24 cellular contexts compared by ENCODE assay signal in the genomic region with DNA sequence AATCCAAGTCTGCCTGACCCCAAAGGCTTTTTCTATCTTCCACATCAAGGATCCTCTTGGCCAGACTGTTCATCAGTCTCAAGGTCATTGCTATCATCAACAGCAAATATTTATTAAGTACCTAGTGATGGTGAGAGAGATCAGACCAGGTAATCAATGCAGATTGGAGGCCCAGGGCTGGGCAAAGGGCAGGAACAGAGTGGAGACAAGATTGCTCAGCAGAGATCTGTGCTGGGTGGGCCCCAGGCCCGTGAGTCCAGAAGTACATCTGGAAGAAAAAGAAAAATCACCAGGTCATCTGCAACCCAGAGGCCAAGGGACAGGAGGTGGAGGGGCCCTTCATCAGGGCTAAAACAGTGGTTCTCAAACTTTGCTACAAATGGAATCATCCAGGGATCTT. TPM values are rescaled to one million over a fixed set of nuclear protein-coding genes. Genes with fewer than 3 reads are reported as not detected.
DNase-seq lines count a peak whose midpoint lies in the region; ATAC-seq and TF ChIP-seq lines count a peak whose summit lies in the region.
"Had no signal": no experiment of that assay in that cellular context is flagged by ENCODE, and none has a peak within 500 bp of the region (broad histone marks: within the 10 kb centered on the region; RNA-seq: fewer than 3 reads in every experiment).

No MANE protein-coding gene starts in this region.

- H3K36me3 ChIP-seq in left ventricle myocardium inferior (no peaks in the 10 kb centered on the region), hepatocyte (replicated peaks; ENCODE audit: insufficient read depth, low read depth) (no peaks in the 10 kb centered on the region), spleen (no peaks in the 10 kb centered on the region)
- H3K36me3 ChIP-seq: BE2C had no signal

- ATAC-seq in left cardiac atrium, result no peak
- ATAC-seq: A549 had no signal

- H3K4me3 Mint-ChIP-seq in activated T-helper 1 cell treated with anti-CD3 and anti-CD28 coated beads, Interleukin-12 subunit alpha, Interleukin-12 subunit beta, Interleukin-2, Interleukin-4 antibody, amounts not matched to agents 30 ng/mL and 10 ng/mL and 1 ng/mL, durations not matched to agents 14 hours and 24 hours and 36 hours, result no peak overlapping the region
- H3K4me3 Mint-ChIP-seq: CD14-positive monocyte; CD4-positive, alpha-beta T cell; CD8-positive, alpha-beta memory T cell had no signal

- no peak for TF ChIP-seq POLR2A in spleen (IDR thresholded peaks at IDR 0.05)

- H3K79me2 ChIP-seq in hepatocyte, result no peaks in the 10 kb centered on the region

- H3K27ac ChIP-seq in left ventricle myocardium inferior (replicated peaks) (no peak overlapping the region), hepatocyte (peak overlapping the region; percentile 70), spleen (no peak overlapping the region)
- H3K27ac ChIP-seq: 22Rv1; A549; BLaER1 treated with 17β-estradiol and CSF1 and Interleukin-3, amounts not matched to agents 10 nM and 100 nM; GM23248 had no signal

- no peaks in the 10 kb centered on the region for H3K4me1 Mint-ChIP-seq in activated T-helper 1 cell treated with anti-CD3 and anti-CD28 coated beads, Interleukin-12 subunit alpha, Interleukin-12 subunit beta, Interleukin-2, Interleukin-4 antibody, amounts not matched to agents 30 ng/mL and 10 ng/mL and 1 ng/mL, durations not matched to agents 14 hours and 24 hours and 36 hours (ENCODE audit: low read depth)
- H3K4me1 Mint-ChIP-seq: CD14-positive monocyte; CD8-positive, alpha-beta memory T cell had no signal

- H3K27me3 ChIP-seq in left ventricle myocardium inferior (ENCODE audit: low read depth) (no peaks in the 10 kb centered on the region), hepatocyte (no peaks in the 10 kb centered on the region), spleen (replicated peaks in 1 of 7) (no peaks in the 10 kb centered on the region)
- H3K27me3 ChIP-seq: BE2C; BLaER1 treated with 17β-estradiol and CSF1 and Interleukin-3, amounts not matched to agents 10 nM and 100 nM had no signal

- no peak overlapping the region for H2AFZ ChIP-seq in hepatocyte
- H2AFZ ChIP-seq: GM23248 had no signal

- peak overlapping the region; percentile 30 for H3K4me2 ChIP-seq in hepatocyte
- H3K4me2 ChIP-seq: A549; BLaER1 treated with 17β-estradiol and CSF1 and Interleukin-3, amounts not matched to agents 10 nM and 100 nM had no signal

- no peak overlapping the region for H3K4me3 ChIP-seq in left ventricle myocardium inferior
- no peak overlapping the region for H3K4me3 ChIP-seq in hepatocyte
- no peak overlapping the region for H3K4me3 ChIP-seq in spleen
- H3K4me3 ChIP-seq: A549; BLaER1 treated with 17β-estradiol and CSF1 and Interleukin-3, amounts not matched to agents 10 nM and 100 nM; GM23248 had no signal

- H3K9me3 Mint-ChIP-seq in activated T-helper 1 cell treated with anti-CD3 and anti-CD28 coated beads, Interleukin-12 subunit alpha, Interleukin-12 subunit beta, Interleukin-2, Interleukin-4 antibody, amounts not matched to agents 30 ng/mL and 10 ng/mL and 1 ng/mL, durations not matched to agents 14 hours and 24 hours and 36 hours, result no peaks in the 10 kb centered on the region
- H3K9me3 Mint-ChIP-seq: CD14-positive monocyte; CD4-positive, alpha-beta T cell; CD8-positive, alpha-beta memory T cell had no signal

- no peaks in the 10 kb centered on the region for H3K9me2 ChIP-seq in hepatocyte (replicated peaks; ENCODE audit: insufficient read depth)

- H3K27ac Mint-ChIP-seq in activated T-helper 1 cell treated with anti-CD3 and anti-CD28 coated beads, Interleukin-12 subunit alpha, Interleukin-12 subunit beta, Interleukin-2, Interleukin-4 antibody, amounts not matched to agents 30 ng/mL and 10 ng/mL and 1 ng/mL, durations not matched to agents 14 hours and 24 hours and 36 hours, result no peak overlapping the region
- H3K27ac Mint-ChIP-seq: CD4-positive, alpha-beta T cell; CD8-positive, alpha-beta memory T cell had no signal

- H4K20me1 ChIP-seq in hepatocyte (ENCODE audit: insufficient read depth, poor library complexity, severe bottlenecking), result no peaks in the 10 kb centered on the region
- H4K20me1 ChIP-seq: BLaER1 treated with 17β-estradiol and CSF1 and Interleukin-3, amounts not matched to agents 10 nM and 100 nM had no signal

- 42% methylated on average over 1 of the region's 1 CpG for WGBS in hepatocyte (ENCODE audit: low lambda C conversion rate, missing lambda C conversion rate)
- 81 to 100% (median 86%) methylated on average over 1 of the region's 1 CpG for WGBS in spleen, 5 donors

- no peaks in the 10 kb centered on the region for H3K4me1 ChIP-seq in left ventricle myocardium inferior
- peaks cover 20% of the 10 kb centered on the region for H3K4me1 ChIP-seq in hepatocyte (ENCODE audit: insufficient read depth)
- H3K4me1 ChIP-seq in spleen, result peaks cover 0 to 4% (median 0%) of the 10 kb centered on the region in 6 donors
- H3K4me1 ChIP-seq: BE2C; BLaER1 treated with 17β-estradiol and CSF1 and Interleukin-3, amounts not matched to agents 10 nM and 100 nM had no signal

- TF ChIP-seq CTCF in left ventricle myocardium inferior (IDR thresholded peaks at IDR 0.05; ENCODE audit: borderline replicate concordance) (no peak), hepatocyte (IDR thresholded peaks at IDR 0.05; ENCODE audit: poor library complexity) (no peak), spleen (IDR thresholded peaks at IDR 0.05 in 8 of 11, conservative IDR thresholded peaks at IDR 0.05 in 3 of 11) (no peak)

- intact Hi-C loops in left cardiac atrium (cut with DNase I), result no loop called here
- intact Hi-C loops in left ventricle myocardium inferior (cut with micrococcal nuclease), result no loop called here
- intact Hi-C loops in spleen (cut with DNase I; ENCODE audit: low total_unique reads), result no loop called here
- intact Hi-C loops in posterior vena cava (cut with DNase I), result no loop called here
- intact Hi-C loops in activated T-helper 1 cell treated with anti-CD3 and anti-CD28 coated beads, Interleukin-12 subunit alpha, Interleukin-12 subunit beta, Interleukin-2, Interleukin-4 antibody, amounts not matched to agents 30 ng/mL and 10 ng/mL and 1 ng/mL, durations not matched to agents 14 hours and 24 hours and 36 hours (cut with micrococcal nuclease), result no loop called here

- no peaks in the 10 kb centered on the region for H3K27me3 Mint-ChIP-seq in activated T-helper 1 cell treated with anti-CD3 and anti-CD28 coated beads, Interleukin-12 subunit alpha, Interleukin-12 subunit beta, Interleukin-2, Interleukin-4 antibody, amounts not matched to agents 30 ng/mL and 10 ng/mL and 1 ng/mL, durations not matched to agents 14 hours and 24 hours and 36 hours (ENCODE audit: insufficient read depth)
- H3K27me3 Mint-ChIP-seq: CD4-positive, alpha-beta T cell; CD8-positive, alpha-beta memory T cell had no signal

- H3K9me3 ChIP-seq in left ventricle myocardium inferior (replicated peaks) (no peaks in the 10 kb centered on the region), hepatocyte (ENCODE audit: low read depth) (no peaks in the 10 kb centered on the region), spleen (no peaks in the 10 kb centered on the region)
- H3K9me3 ChIP-seq: A549; BE2C; BLaER1 treated with 17β-estradiol and CSF1 and Interleukin-3, amounts not matched to agents 10 nM and 100 nM had no signal

- H3K36me3 Mint-ChIP-seq in activated T-helper 1 cell treated with anti-CD3 and anti-CD28 coated beads, Interleukin-12 subunit alpha, Interleukin-12 subunit beta, Interleukin-2, Interleukin-4 antibody, amounts not matched to agents 30 ng/mL and 10 ng/mL and 1 ng/mL, durations not matched to agents 14 hours and 24 hours and 36 hours (ENCODE audit: low read depth), result peaks cover 2% of the 10 kb centered on the region
- H3K36me3 Mint-ChIP-seq: CD8-positive, alpha-beta memory T cell had no signal

- DNase-seq in left cardiac atrium (peak; percentile 10), left ventricle myocardium inferior (no peak), hepatocyte (ENCODE audit: low spot score) (no peak), spleen (peak; percentile 24), NCI-H510A (lab: John Stamatoyannopoulos, UW) (no peak), NCI-H2171 treated with DMSO at 0.1 percent for 48 hours (lab: John Stamatoyannopoulos, UW) (no peak), posterior vena cava (ENCODE audit: low spot score) (no peak)
- no peak for DNase-seq in activated T-helper 1 cell treated with anti-CD3 and anti-CD28 coated beads, Interleukin-12 subunit alpha, Interleukin-12 subunit beta, Interleukin-2, Interleukin-4 antibody, amounts not matched to agents 30 ng/mL and 10 ng/mL and 1 ng/mL, durations not matched to agents 14 hours and 24 hours and 36 hours (ENCODE audit: low spot score)
- DNase-seq: ACHN; AML-193; BE2C; Calu3; CD4-positive, alpha-beta T cell; CD8-positive, alpha-beta memory T cell; DMS53; DMS79 treated with DMSO at 0.1 percent for 48 hours; GF-D8; GM23248; H7; HCEC 1CT had no signal

RNA-seq across cellular contexts. Expression of gene PAQR7, which starts 10.1 kb away (rescaled TPM):
- total RNA-seq in left cardiac atrium, result 1 to 10 TPM; 3.2 to 3.3 TPM
- 1.9 TPM for total RNA-seq in left ventricle myocardium inferior
- 21.5 and 27.0 TPM in 2 replicates for total RNA-seq in hepatocyte
- polyA plus RNA-seq in hepatocyte, result 3.3 and 4.8 TPM in 2 replicates
- 10 to 100 TPM in 4 of 7 donors, 1 to 10 TPM in 3; 9.2 to 14.2 (median 11.9) TPM for total RNA-seq in spleen
- polyA plus RNA-seq in spleen, result 1 to 10 TPM; 3.0 to 4.8 (median 4.0) TPM
- 1 to 10 TPM; 5.9 to 7.1 TPM for total RNA-seq in posterior vena cava
- 5.8 and 6.1 TPM in 2 replicates for total RNA-seq in activated T-helper 1 cell treated with anti-CD3 and anti-CD28 coated beads, Interleukin-12 subunit alpha, Interleukin-12 subunit beta, Interleukin-2, Interleukin-4 antibody, amounts not matched to agents 30 ng/mL and 10 ng/mL and 1 ng/mL, durations not matched to agents 14 hours and 24 hours and 36 hours

RNA-seq across cellular contexts. Expression of gene STMN1, which starts 20.6 kb away (rescaled TPM):
- total RNA-seq in left cardiac atrium, result 10 to 100 TPM; 13.9 to 27.4 TPM
- total RNA-seq in left ventricle myocardium inferior, result 47.1 TPM
- 91.6 and 104 TPM in 2 replicates for total RNA-seq in hepatocyte
- polyA plus RNA-seq in hepatocyte, result 338 and 395 TPM in 2 replicates
- 10 to 100 TPM; 40.3 to 59.5 (median 47.8) TPM for total RNA-seq in spleen
- 100 to 1,000 TPM in 1 of 3 donors, 10 to 100 TPM in 2; 48.4 to 174 (median 95.8) TPM for polyA plus RNA-seq in spleen
- total RNA-seq in posterior vena cava, result 10 to 100 TPM; 19.1 to 24.8 TPM
- 203 and 205 TPM in 2 replicates for total RNA-seq in activated T-helper 1 cell treated with anti-CD3 and anti-CD28 coated beads, Interleukin-12 subunit alpha, Interleukin-12 subunit beta, Interleukin-2, Interleukin-4 antibody, amounts not matched to agents 30 ng/mL and 10 ng/mL and 1 ng/mL, durations not matched to agents 14 hours and 24 hours and 36 hours

RNA-seq across cellular contexts. Expression of gene AUNIP, which starts 26.3 kb away (rescaled TPM):
- total RNA-seq in left cardiac atrium (under 1 TPM in 1 of 2 donors, not detected in 1; 0.53 TPM), left ventricle myocardium inferior (not detected), hepatocyte (1.3 and 2.4 TPM in 2 replicates), spleen (1 to 10 TPM in 1 of 7 donors, under 1 TPM in 3, not detected in 3; 0.28 to 1.3 (median 0.71) TPM), posterior vena cava (not detected)
- polyA plus RNA-seq in hepatocyte (0.41 and 2.4 TPM in 2 replicates), spleen (under 1 TPM; 0.07 to 0.61 (median 0.38) TPM)
- 10.2 and 12.3 TPM in 2 replicates for total RNA-seq in activated T-helper 1 cell treated with anti-CD3 and anti-CD28 coated beads, Interleukin-12 subunit alpha, Interleukin-12 subunit beta, Interleukin-2, Interleukin-4 antibody, amounts not matched to agents 30 ng/mL and 10 ng/mL and 1 ng/mL, durations not matched to agents 14 hours and 24 hours and 36 hours
- total RNA-seq: CD4-positive, alpha-beta T cell had no signal
- polyA plus RNA-seq: CD8-positive, alpha-beta memory T cell had no signal

Comparison
In these comparisons a context has a peak if more than half of its experiments do, and no peak if none do; other contexts are left out.
1. DNase-seq: peak in left cardiac atrium (single experiment) and spleen (single experiment); none in left ventricle myocardium inferior (single experiment), hepatocyte (single experiment), NCI-H510A (single experiment), NCI-H2171 treated with DMSO at 0.1 percent for 48 hours (single experiment), posterior vena cava (single experiment) and activated T-helper 1 cell treated with anti-CD3 and anti-CD28 coated beads, Interleukin-12 subunit alpha, Interleukin-12 subunit beta, Interleukin-2, Interleukin-4 antibody, amounts not matched to agents 30 ng/mL and 10 ng/mL and 1 ng/mL, durations not matched to agents 14 hours and 24 hours and 36 hours (single experiment).